29 cellular contexts compared by ENCODE assay signal in genomic region chr3:126464093-126464492, GRCh38. TPM values are rescaled to one million over a fixed set of nuclear protein-coding genes. Genes with fewer than 3 reads are reported as not detected.
DNase-seq lines count a peak whose midpoint lies in the region; ATAC-seq, FAIRE-seq and TF ChIP-seq lines count a peak whose summit lies in the region.
"Had no signal": no experiment of that assay in that cellular context is flagged by ENCODE, and none has a peak within 500 bp of the region (broad histone marks: within the 10 kb centered on the region; RNA-seq: fewer than 3 reads in every experiment).

No MANE protein-coding gene starts in this region.

- POLR2A ChIA-PET in activated CD8-positive, alpha-beta T cell treated with anti-CD3 and anti-CD28 coated beads, Interleukin-2, amount 10 ng/mL, durations not matched to agents 7 days and 5 days (lab: Charles Lee), result no interaction called here
- POLR2A ChIA-PET in activated CD8-positive, alpha-beta T cell treated with anti-CD3 and anti-CD28 coated beads for 36 hours (lab: Charles Lee), result interaction anchor here (0.9 kb wide), 1 partner anchor 8 kb away, joined by 3 read pairs; no protein-coding TSS in a partner anchor

- peaks cover 55% of the 10 kb centered on the region for H3K36me3 Mint-ChIP-seq in activated CD8-positive, alpha-beta T cell treated with anti-CD3 and anti-CD28 coated beads, Interleukin-2, amount 10 ng/mL, durations not matched to agents 7 days and 5 days (ENCODE audit: low read depth)
- H3K36me3 Mint-ChIP-seq in activated CD8-positive, alpha-beta T cell treated with anti-CD3 and anti-CD28 coated beads for 36 hours (ENCODE audit: low read depth), result peaks cover 48% of the 10 kb centered on the region
- H3K36me3 Mint-ChIP-seq in stimulated activated effector memory CD8-positive, alpha-beta T cell treated with anti-CD3 and anti-CD28 coated beads, Interleukin-12 subunit alpha, Interleukin-12 subunit beta, amount 100 ng/mL, for 72 hours, result peaks cover 99% of the 10 kb centered on the region

- H3K4me3 ChIP-seq in coronary artery (no peak overlapping the region), osteoblast (ENCODE audit: insufficient read depth, low read length) (no peak overlapping the region)
- H3K4me3 ChIP-seq: dorsolateral prefrontal cortex, GM12878 had no signal

- no peaks in the 10 kb centered on the region for H3K27me3 ChIP-seq in osteoblast (ENCODE audit: insufficient read depth, low read length)
- H3K27me3 ChIP-seq: dorsolateral prefrontal cortex had no signal

- H4K20me1 ChIP-seq in osteoblast (ENCODE audit: insufficient read depth, low read length), result peaks cover 47% of the 10 kb centered on the region

- H3K27ac Mint-ChIP-seq in activated CD8-positive, alpha-beta T cell treated with anti-CD3 and anti-CD28 coated beads, Interleukin-2, amount 10 ng/mL, durations not matched to agents 7 days and 5 days, result peak overlapping the region; percentile 17
- no peak overlapping the region for H3K27ac Mint-ChIP-seq in activated CD8-positive, alpha-beta T cell treated with anti-CD3 and anti-CD28 coated beads for 36 hours
- peak overlapping the region; percentile 26 for H3K27ac Mint-ChIP-seq in stimulated activated effector memory CD8-positive, alpha-beta T cell treated with anti-CD3 and anti-CD28 coated beads, Interleukin-12 subunit alpha, Interleukin-12 subunit beta, amount 100 ng/mL, for 72 hours
- H3K27ac Mint-ChIP-seq: activated CD4-positive, alpha-beta T cell treated with anti-CD3 and anti-CD28 coated beads for 36 hours; activated naive CD8-positive, alpha-beta T cell treated with anti-CD3 and anti-CD28 coated beads for 36 hours; activated T-helper 1 cell treated with anti-CD3 and anti-CD28 coated beads, Interleukin-12 subunit alpha, Interleukin-12 subunit beta, Interleukin-2, Interleukin-4 antibody, amounts not matched to agents 30 ng/mL and 10 ng/mL and 1 ng/mL, durations not matched to agents 14 hours and 24 hours and 36 hours; B cell had no signal

- CTCF ChIA-PET in activated CD8-positive, alpha-beta T cell treated with anti-CD3 and anti-CD28 coated beads, Interleukin-2, amount 10 ng/mL, durations not matched to agents 7 days and 5 days (lab: Charles Lee), result no interaction called here
- CTCF ChIA-PET in activated CD8-positive, alpha-beta T cell treated with anti-CD3 and anti-CD28 coated beads for 36 hours (lab: Charles Lee), result no interaction called here

- no peak for DNase-seq in activated CD8-positive, alpha-beta T cell treated with anti-CD3 and anti-CD28 coated beads, Interleukin-2, amount 10 ng/mL, durations not matched to agents 7 days and 5 days
- no peak for DNase-seq in activated CD8-positive, alpha-beta T cell treated with anti-CD3 and anti-CD28 coated beads for 36 hours
- DNase-seq in coronary artery (ENCODE audit: low spot score) (peak; percentile 29), mesenteric fat pad (ENCODE audit: low spot score) (peak; percentile 22), osteoblast (ENCODE audit: insufficient read length, low spot score, missing footprints) (no peak), frontal cortex (ENCODE audit: low spot score in 2 of 2) (no peak), AML-193 (lab: John Stamatoyannopoulos, UW) (no peak)
- DNase-seq in stimulated activated effector memory CD8-positive, alpha-beta T cell treated with anti-CD3 and anti-CD28 coated beads, Interleukin-12 subunit alpha, Interleukin-12 subunit beta, amount 100 ng/mL, for 72 hours (ENCODE audit: low spot score in 2 of 2), result no peak
- DNase-seq: activated CD4-positive, alpha-beta T cell treated with anti-CD3 and anti-CD28 coated beads for 36 hours; activated naive CD8-positive, alpha-beta T cell treated with anti-CD3 and anti-CD28 coated beads for 36 hours; DND-41; dorsolateral prefrontal cortex; KG1; left cardiac atrium; mesenchymal stem cell; NCI-H1436 treated with DMSO at 0.1 percent for 48 hours; right cardiac atrium; T-helper 2 cell; trophoblast cell had no signal

- TF ChIP-seq CTCF in activated CD8-positive, alpha-beta T cell treated with anti-CD3 and anti-CD28 coated beads for 36 hours (IDR thresholded peaks at IDR 0.05), result no peak
- TF ChIP-seq CTCF in coronary artery (IDR thresholded peaks at IDR 0.05), result no peak
- no peak for TF ChIP-seq CTCF in osteoblast (IDR thresholded peaks at IDR 0.05; ENCODE audit: extremely low read depth, low read depth, low read length)

- no peak overlapping the region for H3K27ac ChIP-seq in coronary artery
- no peak overlapping the region for H3K27ac ChIP-seq in osteoblast (ENCODE audit: low read depth, low read length)
- H3K27ac ChIP-seq: dorsolateral prefrontal cortex had no signal

- peaks cover 18% of the 10 kb centered on the region for H3K4me1 Mint-ChIP-seq in activated CD8-positive, alpha-beta T cell treated with anti-CD3 and anti-CD28 coated beads, Interleukin-2, amount 10 ng/mL, durations not matched to agents 7 days and 5 days (ENCODE audit: low read depth)
- peaks cover 22% of the 10 kb centered on the region for H3K4me1 Mint-ChIP-seq in activated CD8-positive, alpha-beta T cell treated with anti-CD3 and anti-CD28 coated beads for 36 hours (ENCODE audit: low read depth)
- H3K4me1 Mint-ChIP-seq in stimulated activated effector memory CD8-positive, alpha-beta T cell treated with anti-CD3 and anti-CD28 coated beads, Interleukin-12 subunit alpha, Interleukin-12 subunit beta, amount 100 ng/mL, for 72 hours, result peaks cover 42% of the 10 kb centered on the region

- no peak for ATAC-seq in activated CD8-positive, alpha-beta T cell treated with anti-CD3 and anti-CD28 coated beads, Interleukin-2, amount 10 ng/mL, durations not matched to agents 7 days and 5 days
- no peak for ATAC-seq in activated CD8-positive, alpha-beta T cell treated with anti-CD3 and anti-CD28 coated beads for 36 hours
- no peak for ATAC-seq in stimulated activated effector memory CD8-positive, alpha-beta T cell treated with anti-CD3 and anti-CD28 coated beads, Interleukin-12 subunit alpha, Interleukin-12 subunit beta, amount 100 ng/mL, for 72 hours
- ATAC-seq: activated CD4-positive, alpha-beta T cell treated with anti-CD3 and anti-CD28 coated beads for 36 hours; right cardiac atrium had no signal

- H3K4me1 ChIP-seq in osteoblast (ENCODE audit: insufficient read depth, low read length), result no peaks in the 10 kb centered on the region

- H3K79me2 ChIP-seq in osteoblast (ENCODE audit: insufficient read depth, low read length), result peaks cover 61% of the 10 kb centered on the region

- no peak overlapping the region for H3K4me2 ChIP-seq in osteoblast (ENCODE audit: insufficient read depth, low read length)

- no peak for FAIRE-seq in frontal cortex (lab: Jason Lieb, UNC)
- FAIRE-seq: A204.1, endothelial cell of umbilical vein, GM12878 had no signal

- no peaks in the 10 kb centered on the region for H3K9me3 ChIP-seq in osteoblast (ENCODE audit: low read depth, low read length)

- no peaks in the 10 kb centered on the region for H3K9me3 Mint-ChIP-seq in activated CD8-positive, alpha-beta T cell treated with anti-CD3 and anti-CD28 coated beads, Interleukin-2, amount 10 ng/mL, durations not matched to agents 7 days and 5 days (ENCODE audit: insufficient read depth)
- no peaks in the 10 kb centered on the region for H3K9me3 Mint-ChIP-seq in activated CD8-positive, alpha-beta T cell treated with anti-CD3 and anti-CD28 coated beads for 36 hours
- H3K9me3 Mint-ChIP-seq in stimulated activated effector memory CD8-positive, alpha-beta T cell treated with anti-CD3 and anti-CD28 coated beads, Interleukin-12 subunit alpha, Interleukin-12 subunit beta, amount 100 ng/mL, for 72 hours, result no peaks in the 10 kb centered on the region
- H3K9me3 Mint-ChIP-seq: activated naive CD8-positive, alpha-beta T cell treated with anti-CD3 and anti-CD28 coated beads for 36 hours; activated T-helper 1 cell treated with anti-CD3 and anti-CD28 coated beads, Interleukin-12 subunit alpha, Interleukin-12 subunit beta, Interleukin-2, Interleukin-4 antibody, amounts not matched to agents 30 ng/mL and 10 ng/mL and 1 ng/mL, durations not matched to agents 14 hours and 24 hours and 36 hours; central memory CD8-positive, alpha-beta T cell had no signal

- no peaks in the 10 kb centered on the region for H3K27me3 Mint-ChIP-seq in activated CD8-positive, alpha-beta T cell treated with anti-CD3 and anti-CD28 coated beads, Interleukin-2, amount 10 ng/mL, durations not matched to agents 7 days and 5 days (ENCODE audit: low read depth)
- H3K27me3 Mint-ChIP-seq in activated CD8-positive, alpha-beta T cell treated with anti-CD3 and anti-CD28 coated beads for 36 hours, result no peaks in the 10 kb centered on the region
- H3K27me3 Mint-ChIP-seq: activated CD4-positive, alpha-beta T cell treated with anti-CD3 and anti-CD28 coated beads for 36 hours; activated naive CD8-positive, alpha-beta T cell treated with anti-CD3 and anti-CD28 coated beads for 36 hours; B cell; central memory CD8-positive, alpha-beta T cell had no signal

- intact Hi-C loops in activated CD8-positive, alpha-beta T cell treated with anti-CD3 and anti-CD28 coated beads for 36 hours (cut with micrococcal nuclease), result no loop called here

- H2AFZ ChIP-seq in osteoblast (ENCODE audit: low read length), result no peak overlapping the region

- no peak overlapping the region for H3K4me3 Mint-ChIP-seq in activated CD8-positive, alpha-beta T cell treated with anti-CD3 and anti-CD28 coated beads, Interleukin-2, amount 10 ng/mL, durations not matched to agents 7 days and 5 days
- H3K4me3 Mint-ChIP-seq in activated CD8-positive, alpha-beta T cell treated with anti-CD3 and anti-CD28 coated beads for 36 hours, result no peak overlapping the region
- H3K4me3 Mint-ChIP-seq in stimulated activated effector memory CD8-positive, alpha-beta T cell treated with anti-CD3 and anti-CD28 coated beads, Interleukin-12 subunit alpha, Interleukin-12 subunit beta, amount 100 ng/mL, for 72 hours, result no peak overlapping the region
- H3K4me3 Mint-ChIP-seq: activated CD4-positive, alpha-beta T cell treated with anti-CD3 and anti-CD28 coated beads for 36 hours; activated naive CD8-positive, alpha-beta T cell treated with anti-CD3 and anti-CD28 coated beads for 36 hours; activated T-helper 1 cell treated with anti-CD3 and anti-CD28 coated beads, Interleukin-12 subunit alpha, Interleukin-12 subunit beta, Interleukin-2, Interleukin-4 antibody, amounts not matched to agents 30 ng/mL and 10 ng/mL and 1 ng/mL, durations not matched to agents 14 hours and 24 hours and 36 hours; B cell; central memory CD8-positive, alpha-beta T cell had no signal

- H3K36me3 ChIP-seq in osteoblast (ENCODE audit: insufficient read depth, low read length), result peaks cover 86% of the 10 kb centered on the region

RNA-seq across cellular contexts. Expression of gene ZXDC, which starts 11.6 kb away (rescaled TPM):
- total RNA-seq in activated CD8-positive, alpha-beta T cell treated with anti-CD3 and anti-CD28 coated beads, Interleukin-2, amount 10 ng/mL, durations not matched to agents 7 days and 5 days, result 10 to 100 TPM; 26.6 to 27.3 TPM
- 10 to 100 TPM; 27.8 to 29.8 TPM for total RNA-seq in activated CD8-positive, alpha-beta T cell treated with anti-CD3 and anti-CD28 coated beads for 36 hours
- total RNA-seq in mesenteric fat pad (29.4 TPM), osteoblast (26.8 and 27.1 TPM in 2 replicates), frontal cortex (36.3 TPM)

RNA-seq across cellular contexts. Expression of gene UROC1, which starts 53.5 kb away (rescaled TPM):
- under 1 TPM in 1 of 2 experiments, not detected in 1; 0.13 TPM for total RNA-seq in activated CD8-positive, alpha-beta T cell treated with anti-CD3 and anti-CD28 coated beads, Interleukin-2, amount 10 ng/mL, durations not matched to agents 7 days and 5 days
- total RNA-seq in activated CD8-positive, alpha-beta T cell treated with anti-CD3 and anti-CD28 coated beads for 36 hours, result not detected
- total RNA-seq in mesenteric fat pad (not detected), osteoblast (not detected in 2 replicates), frontal cortex (not detected)
- total RNA-seq: activated CD4-positive, alpha-beta T cell treated with anti-CD3 and anti-CD28 coated beads for 36 hours; activated CD8-positive, alpha-beta memory T cell treated with anti-CD3 and anti-CD28 coated beads for 36 hours; activated naive CD8-positive, alpha-beta T cell treated with anti-CD3 and anti-CD28 coated beads for 36 hours; activated T-helper 1 cell treated with anti-CD3 and anti-CD28 coated beads, Interleukin-12 subunit alpha, Interleukin-12 subunit beta, Interleukin-2, Interleukin-4 antibody, amounts not matched to agents 30 ng/mL and 10 ng/mL and 1 ng/mL, durations not matched to agents 14 hours and 24 hours and 36 hours; B cell; endothelial cell of umbilical vein; GM12878; H4; left cardiac atrium; omental fat pad; right cardiac atrium had no signal

RNA-seq across cellular contexts. Expression of gene CHST13, which starts 59.9 kb away (rescaled TPM):
- total RNA-seq in activated CD8-positive, alpha-beta T cell treated with anti-CD3 and anti-CD28 coated beads, Interleukin-2, amount 10 ng/mL, durations not matched to agents 7 days and 5 days, result not detected
- total RNA-seq in activated CD8-positive, alpha-beta T cell treated with anti-CD3 and anti-CD28 coated beads for 36 hours, result not detected
- total RNA-seq in mesenteric fat pad (2.3 TPM), osteoblast (under 0.01 TPM in 1 of 2 replicates, not detected in the other), frontal cortex (under 0.01 TPM)
- total RNA-seq: activated CD4-positive, alpha-beta T cell treated with anti-CD3 and anti-CD28 coated beads for 36 hours; activated CD8-positive, alpha-beta memory T cell treated with anti-CD3 and anti-CD28 coated beads for 36 hours; activated naive CD8-positive, alpha-beta T cell treated with anti-CD3 and anti-CD28 coated beads for 36 hours; activated T-helper 1 cell treated with anti-CD3 and anti-CD28 coated beads, Interleukin-12 subunit alpha, Interleukin-12 subunit beta, Interleukin-2, Interleukin-4 antibody, amounts not matched to agents 30 ng/mL and 10 ng/mL and 1 ng/mL, durations not matched to agents 14 hours and 24 hours and 36 hours; B cell; endothelial cell of umbilical vein; GM12878; HT1080 had no signal

Comparison
In these comparisons a context has a peak if more than half of its experiments do, and no peak if none do; other contexts are left out.
1. DNase-seq: peak in coronary artery (single experiment) and mesenteric fat pad (single experiment); none in activated CD8-positive, alpha-beta T cell treated with anti-CD3 and anti-CD28 coated beads, Interleukin-2, amount 10 ng/mL, durations not matched to agents 7 days and 5 days (single experiment), activated CD8-positive, alpha-beta T cell treated with anti-CD3 and anti-CD28 coated beads for 36 hours (single experiment), stimulated activated effector memory CD8-positive, alpha-beta T cell treated with anti-CD3 and anti-CD28 coated beads, Interleukin-12 subunit alpha, Interleukin-12 subunit beta, amount 100 ng/mL, for 72 hours (0 of 2), osteoblast (single experiment), frontal cortex (0 of 2) and AML-193 (0 of 2).